In the genomic region with DNA sequence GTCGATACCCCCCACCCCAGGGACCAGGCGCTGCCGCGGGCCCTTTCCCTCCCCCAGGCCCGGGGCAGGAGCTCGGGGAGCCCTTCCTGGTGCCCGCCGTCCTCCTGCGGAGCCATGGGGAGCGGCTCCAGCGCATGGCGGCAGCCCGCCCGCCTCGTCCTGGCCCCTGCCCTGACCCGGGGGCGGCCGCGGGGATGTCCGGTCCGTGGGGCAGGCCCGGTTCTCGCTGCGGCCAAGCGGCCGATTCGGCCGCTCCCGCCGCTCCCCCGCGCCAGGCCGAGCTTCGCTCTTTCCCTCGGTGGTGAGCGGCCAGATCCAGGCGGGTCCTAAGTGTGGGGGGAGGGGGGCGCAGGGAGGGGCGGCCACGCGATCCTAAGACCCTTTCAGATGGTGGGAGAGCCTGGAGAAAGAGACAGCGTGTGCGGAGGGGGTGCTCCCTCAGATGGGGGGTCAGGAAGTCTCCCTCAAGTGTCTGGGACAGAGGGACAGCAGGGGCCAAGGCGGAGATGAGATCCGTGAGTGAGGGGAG, we compare ENCODE assay signal across 8 cellular contexts. TPM values are rescaled to one million over a fixed set of nuclear protein-coding genes. Genes with fewer than 3 reads are reported as not detected.
DNase-seq lines count a peak whose midpoint lies in the region; TF ChIP-seq lines count a peak whose summit lies in the region.

No MANE protein-coding gene starts in this region.

- H3K4me1 ChIP-seq in HEK293 (ENCODE audit: control insufficient read depth, insufficient read depth, low read length) (peaks cover 6% of the 10 kb centered on the region; the same call in 1 of the 2 replicates), mammary epithelial cell (ENCODE audit: insufficient read depth, low read length) (peaks cover 18% of the 10 kb centered on the region)

- H3K79me2 ChIP-seq in mammary epithelial cell (ENCODE audit: insufficient read depth, low read length), result no peaks in the 10 kb centered on the region

- peak overlapping the region; percentile 62 for H3K4me3 ChIP-seq in HEK293 (ENCODE audit: low read depth, low read length)
- H3K4me3 ChIP-seq in mammary epithelial cell (replicated peaks in 1 of 3; ENCODE audit: insufficient read depth in 1 of 3, low read depth in 2 of 3, low read length in 3 of 3), result peak overlapping the region; percentile 54 to 77 (median 71)
- H3K4me3 ChIP-seq in lower leg skin (ENCODE audit: low read depth, poor library complexity, severe bottlenecking), result peak overlapping the region; percentile 85

- H3K9me3 ChIP-seq in HEK293 (ENCODE audit: control insufficient read depth, insufficient read depth, low read depth, low read length) (no peaks in the 10 kb centered on the region), mammary epithelial cell (replicated peaks; ENCODE audit: insufficient read depth, low read length) (no peaks in the 10 kb centered on the region)

- dilution Hi-C loops in mammary epithelial cell (cut with HindIII; ENCODE audit: low sequenced_read_pairs), result no loop called here

- POLR2A ChIA-PET in HEK293 (lab: Yijun Ruan, JAX), result interaction anchor here (0.6 to 3.3 kb wide), 6 partner anchors 9 to 106 kb away, joined by 3 to 31 read pairs (median 4); a partner anchor contains a TSS

- H3K9ac ChIP-seq in mammary epithelial cell (ENCODE audit: insufficient read depth, low read length), result no peak overlapping the region

- CTCF ChIA-PET in HEK293 (lab: Yijun Ruan, JAX) (interaction anchor here (0.6 to 4.7 kb wide), 4 partner anchors 20 to 1180 kb away, joined by 3 to 33 read pairs (median 4); a partner anchor contains a TSS), mammary epithelial cell (lab: Charles Lee; ENCODE audit: low non-redundant PET) (no interaction called here)

- no peaks in the 10 kb centered on the region for H3K27me3 ChIP-seq in mammary epithelial cell (ENCODE audit: insufficient read depth, low read length)

- H3K4me2 ChIP-seq in mammary epithelial cell (ENCODE audit: insufficient read depth, low read depth, low read length), result peak overlapping the region; percentile 97

- WGBS in mammary epithelial cell (ENCODE audit: low coverage, missing lambda C conversion rate), result no CpG with 5 or more reads among the region's 45 CpGs
- 1 to 2% methylated on average over 13 to 35 of the region's 45 CpGs for WGBS in lower leg skin, 2 donors

- no peak overlapping the region for H3K27ac Mint-ChIP-seq in type B pancreatic cell

- H4K20me1 ChIP-seq in mammary epithelial cell (ENCODE audit: insufficient read depth, low read length), result no peaks in the 10 kb centered on the region

- peak overlapping the region; percentile 90 for H3K4me3 Mint-ChIP-seq in type B pancreatic cell

- BruUV-seq in mammary epithelial cell (replicated peaks; lab: Mats Ljungman, UMichigan), result no TSS peak

- H3K9me3 Mint-ChIP-seq in type B pancreatic cell, result no peaks in the 10 kb centered on the region

- H3K27me3 Mint-ChIP-seq in type B pancreatic cell, result peaks cover 18% of the 10 kb centered on the region

- no peaks in the 10 kb centered on the region for H3K4me1 Mint-ChIP-seq in type B pancreatic cell (ENCODE audit: unreplicated experiment)

- DNase-seq in mammary epithelial cell (no peak), lower leg skin (ENCODE audit: low spot score in 2 of 2) (no peak), type B pancreatic cell (ENCODE audit: extremely low spot score, unreplicated experiment) (no peak), NCI-H146 (lab: John Stamatoyannopoulos, UW) (no peak), NCI-H226 (no peak)
- no peak for DNase-seq in stimulated activated CD4-positive, alpha-beta T cell treated with anti-CD3 and anti-CD28 coated beads, Interleukin-15, amount 100 ng/mL, for 24 hours

- TF ChIP-seq POLR2A in lower leg skin (IDR thresholded peaks at IDR 0.05), result no peak

- no peaks in the 10 kb centered on the region for H3K36me3 Mint-ChIP-seq in type B pancreatic cell

- in situ Hi-C loops in mammary epithelial cell (cut with MboI; ENCODE audit: low sequenced_read_pairs in 2 of 2), result no loop called here

- no peak for TF ChIP-seq CTCF in 22Rv1 (IDR thresholded peaks at IDR 0.05)
- no peak for TF ChIP-seq CTCF in HEK293 (tag by site-specific recombination; IDR thresholded peaks at IDR 0.05)
- TF ChIP-seq CTCF in mammary epithelial cell (conservative IDR thresholded peaks at IDR 0.05 in 1 of 2, IDR thresholded peaks at IDR 0.05 in 1 of 2; ENCODE audit: extremely low read depth in 1 of 2, insufficient read depth in 1 of 2, low read depth in 1 of 2, low read length in 2 of 2), result no peak
- TF ChIP-seq CTCF in lower leg skin (IDR thresholded peaks at IDR 0.05), result no peak
- TF ChIP-seq CTCF in type B pancreatic cell (conservative IDR thresholded peaks at IDR 0.05), result no peak

- H2AFZ ChIP-seq in mammary epithelial cell (ENCODE audit: low read depth, low read length), result peak overlapping the region; percentile 87

- H3K36me3 ChIP-seq in HEK293 (ENCODE audit: control insufficient read depth in 2 of 2, insufficient read depth in 1 of 2, low read length in 2 of 2), result peaks cover 16 to 22% of the 10 kb centered on the region in 2 experiments; a peak in 2 of 3 replicates
- no peaks in the 10 kb centered on the region for H3K36me3 ChIP-seq in mammary epithelial cell (ENCODE audit: insufficient read depth, low read length)

- intact Hi-C loops in mammary epithelial cell (cut with micrococcal nuclease), result no loop called here
- intact Hi-C loops in lower leg skin (cut with DNase I; ENCODE audit: low total_unique reads), result loop anchor here (10.0 kb wide), 1 partner anchor 803 kb away; a partner anchor contains a TSS

- H3K27ac ChIP-seq in 22Rv1 (peak overlapping the region; percentile 63), HEK293 (ENCODE audit: extremely low read depth, low read depth, low read length) (peak overlapping the region; percentile 88), mammary epithelial cell (ENCODE audit: insufficient read depth, low read depth, low read length) (no peak overlapping the region)

TF ChIP-seq in HEK293, 187 proteins besides CTCF, POLR2A, EP300 and RAD21 (continues in another document):
- TF ChIP-seq ZBTB48 (tag by site-specific recombination; IDR thresholded peaks at IDR 0.05) (0 out of 2 replicates have a peak, but pooled peaks have one; percentile 72), ZNF76 (tag by site-specific recombination; IDR thresholded peaks at IDR 0.05; ENCODE audit: borderline replicate concordance, low read depth) (peak; percentile 51; the same call in 1 of the 2 replicates), ZNF292 (tag by site-specific recombination; IDR thresholded peaks at IDR 0.05; ENCODE audit: borderline replicate concordance, low read depth) (no peak), KLF8 (tag by site-specific recombination; IDR thresholded peaks at IDR 0.05) (peak; percentile 5; the same call in 1 of the 2 replicates), ZSCAN30 (tag by site-specific recombination; IDR thresholded peaks at IDR 0.05) (0 out of 2 replicates have a peak, but pooled peaks have one; percentile 28), ZIC2 (tag by site-specific recombination; IDR thresholded peaks at IDR 0.05) (no peak), ZNF600 (tag by site-specific recombination; IDR thresholded peaks at IDR 0.05) (no peak)
- TF ChIP-seq, protein P1, sequence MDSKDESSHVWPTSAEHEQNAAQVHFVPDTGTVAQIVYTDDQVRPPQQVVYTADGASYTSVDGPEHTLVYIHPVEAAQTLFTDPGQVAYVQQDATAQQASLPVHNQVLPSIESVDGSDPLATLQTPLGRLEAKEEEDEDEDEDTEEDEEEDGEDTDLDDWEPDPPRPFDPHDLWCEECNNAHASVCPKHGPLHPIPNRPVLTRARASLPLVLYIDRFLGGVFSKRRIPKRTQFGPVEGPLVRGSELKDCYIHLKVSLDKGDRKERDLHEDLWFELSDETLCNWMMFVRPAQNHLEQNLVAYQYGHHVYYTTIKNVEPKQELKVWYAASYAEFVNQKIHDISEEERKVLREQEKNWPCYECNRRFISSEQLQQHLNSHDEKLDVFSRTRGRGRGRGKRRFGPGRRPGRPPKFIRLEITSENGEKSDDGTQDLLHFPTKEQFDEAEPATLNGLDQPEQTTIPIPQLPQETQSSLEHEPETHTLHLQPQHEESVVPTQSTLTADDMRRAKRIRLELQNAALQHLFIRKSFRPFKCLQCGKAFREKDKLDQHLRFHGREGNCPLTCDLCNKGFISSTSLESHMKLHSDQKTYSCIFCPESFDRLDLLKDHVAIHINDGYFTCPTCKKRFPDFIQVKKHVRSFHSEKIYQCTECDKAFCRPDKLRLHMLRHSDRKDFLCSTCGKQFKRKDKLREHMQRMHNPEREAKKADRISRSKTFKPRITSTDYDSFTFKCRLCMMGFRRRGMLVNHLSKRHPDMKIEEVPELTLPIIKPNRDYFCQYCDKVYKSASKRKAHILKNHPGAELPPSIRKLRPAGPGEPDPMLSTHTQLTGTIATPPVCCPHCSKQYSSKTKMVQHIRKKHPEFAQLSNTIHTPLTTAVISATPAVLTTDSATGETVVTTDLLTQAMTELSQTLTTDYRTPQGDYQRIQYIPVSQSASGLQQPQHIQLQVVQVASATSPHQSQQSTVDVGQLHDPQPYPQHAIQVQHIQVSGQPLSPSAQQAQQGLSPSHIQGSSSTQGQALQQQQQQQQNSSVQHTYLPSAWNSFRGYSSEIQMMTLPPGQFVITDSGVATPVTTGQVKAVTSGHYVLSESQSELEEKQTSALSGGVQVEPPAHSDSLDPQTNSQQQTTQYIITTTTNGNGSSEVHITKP (tag by site-specific recombination; IDR thresholded peaks at IDR 0.05), result peak; percentile 62

RNA-seq across cellular contexts. Expression of a gene that starts 1.3 kb away (rescaled TPM):
- total RNA-seq in mammary epithelial cell (1 to 10 TPM; 7.4 to 7.7 TPM), lower leg skin (10 to 100 TPM; 20.0 to 66.8 (median 41.2) TPM), type B pancreatic cell (ENCODE audit: low replicate concordance) (30.7 and 40.4 TPM in 2 replicates)
- polyA plus RNA-seq in mammary epithelial cell, result 2.3 TPM
- not detected for polyA minus RNA-seq in mammary epithelial cell

RNA-seq across cellular contexts. Expression of a gene that starts 12.2 kb away (rescaled TPM):
- total RNA-seq in mammary epithelial cell (10 to 100 TPM; 41.5 to 45.3 TPM), lower leg skin (10 to 100 TPM; 45.5 to 65.5 (median 56.4) TPM), type B pancreatic cell (ENCODE audit: low replicate concordance) (73.8 and 97.7 TPM in 2 replicates)
- 158 TPM for polyA plus RNA-seq in mammary epithelial cell
- 29.1 TPM for polyA minus RNA-seq in mammary epithelial cell

RNA-seq across cellular contexts. Expression of a gene that starts 20.3 kb away (rescaled TPM):
- total RNA-seq in mammary epithelial cell (100 to 1,000 TPM in 1 of 2 donors, 10 to 100 TPM in 1; 78.2 to 156 TPM), lower leg skin (100 to 1,000 TPM in 3 of 4 donors, 10 to 100 TPM in 1; 84.9 to 199 (median 136) TPM), type B pancreatic cell (ENCODE audit: low replicate concordance) (143 and 220 TPM in 2 replicates)
- 35.5 TPM for polyA plus RNA-seq in mammary epithelial cell
- 48.3 TPM for polyA minus RNA-seq in mammary epithelial cell
